17 cellular contexts compared by ENCODE assay signal in genomic region chr7:139610595-139610994, GRCh38.
DNase-seq lines count a peak whose midpoint lies in the region; ATAC-seq, FAIRE-seq and TF ChIP-seq lines count a peak whose summit lies in the region.
"Had no signal": no experiment of that assay in that cellular context is flagged by ENCODE, and none has a peak within 500 bp of the region (broad histone marks: within the 10 kb centered on the region; RNA-seq: fewer than 3 reads in every experiment).

No MANE protein-coding gene starts in this region.

- no peaks in the 10 kb centered on the region for H4K20me1 ChIP-seq in PC-3 (ENCODE audit: low read length)
- H4K20me1 ChIP-seq: BLaER1 treated with 17β-estradiol and CSF1 and Interleukin-3, amounts not matched to agents 10 nM and 100 nM had no signal

- H2AFZ ChIP-seq in PC-3 (ENCODE audit: low read length), result no peak overlapping the region

- no peak for ATAC-seq in PC-3
- peak; percentile 56 for ATAC-seq in left lobe of liver
- no peak for ATAC-seq in GM21367 (IDR thresholded peaks at IDR 0.05; ENCODE audit: unreplicated experiment)
- no peak for ATAC-seq in GM21360 (IDR thresholded peaks at IDR 0.05; ENCODE audit: unreplicated experiment)
- no peak for ATAC-seq in GM21390 (IDR thresholded peaks at IDR 0.05; ENCODE audit: unreplicated experiment)
- ATAC-seq: CD8-positive, alpha-beta T cell had no signal

- no peak overlapping the region for H3K9ac ChIP-seq in PC-3 (ENCODE audit: low read length)
- H3K9ac ChIP-seq: BLaER1 treated with 17β-estradiol and CSF1 and Interleukin-3, amounts not matched to agents 10 nM and 100 nM had no signal

- TF ChIP-seq CTCF in D721Med (IDR thresholded peaks at IDR 0.05; ENCODE audit: insufficient read depth, missing control alignments) (no peak), PC-3 (conservative IDR thresholded peaks at IDR 0.05; ENCODE audit: low read depth, low read length) (no peak), bronchial epithelial cell (IDR thresholded peaks at IDR 0.05; ENCODE audit: insufficient read depth, low read length, severe bottlenecking) (no peak)

- no peak overlapping the region for H3K4me3 ChIP-seq in PC-3 (ENCODE audit: low read length)
- no peak overlapping the region for H3K4me3 ChIP-seq in bronchial epithelial cell (ENCODE audit: low read depth, low read length)
- H3K4me3 ChIP-seq: BLaER1 treated with 17β-estradiol and CSF1 and Interleukin-3, amounts not matched to agents 10 nM and 100 nM had no signal

- H3K9me2 ChIP-seq in PC-3 (replicated peaks; ENCODE audit: low read length), result no peaks in the 10 kb centered on the region

- peak; percentile 76 for FAIRE-seq in D721Med (lab: Jason Lieb, UNC)
- FAIRE-seq in bronchial epithelial cell (lab: Jason Lieb, UNC), result peak; percentile 93
- FAIRE-seq: GM12892, GM18507, H1 had no signal

- no peaks in the 10 kb centered on the region for H3K9me3 ChIP-seq in PC-3 (ENCODE audit: low read length)

- DNase-seq in D721Med (ENCODE audit: insufficient read length, low spot score), result no peak
- no peak for DNase-seq in PC-3
- DNase-seq in bronchial epithelial cell (ENCODE audit: low read depth), result no peak
- DNase-seq in left lobe of liver (ENCODE audit: low spot score), result peak; percentile 19
- DNase-seq: Calu3; CD8-positive, alpha-beta T cell; DMS 273 treated with DMSO at 0.1 percent for 48 hours; DMS53; DND-41; H9 had no signal

- H3K27me3 ChIP-seq in PC-3 (ENCODE audit: low read length) (no peaks in the 10 kb centered on the region), bronchial epithelial cell (ENCODE audit: control insufficient read depth, insufficient read depth, low read length) (no peaks in the 10 kb centered on the region)
- H3K27me3 ChIP-seq: BLaER1 treated with 17β-estradiol and CSF1 and Interleukin-3, amounts not matched to agents 10 nM and 100 nM had no signal

- no peaks in the 10 kb centered on the region for H3F3A ChIP-seq in PC-3 (ENCODE audit: low read length, unreplicated experiment)

- H3K36me3 ChIP-seq in PC-3 (ENCODE audit: low read depth, low read length) (peaks cover 55% of the 10 kb centered on the region), bronchial epithelial cell (ENCODE audit: control insufficient read depth, insufficient read depth, low read length) (peaks cover 20% of the 10 kb centered on the region)

- intact Hi-C loops in PC-3 (cut with micrococcal nuclease), result no loop called here

- POLR2A ChIA-PET in PC-3 (lab: Charles Lee; ENCODE audit: unreplicated experiment), result interaction anchor here (0.5 kb wide), 1 partner anchor 820 kb away, joined by 4 read pairs; no protein-coding TSS in a partner anchor

- H3K79me2 ChIP-seq in PC-3 (ENCODE audit: low read length), result no peaks in the 10 kb centered on the region

- BruUV-seq in PC-3 (replicated peaks; lab: Mats Ljungman, UMichigan), result TSS peak; percentile 1

- no peak overlapping the region for H3K4me2 ChIP-seq in PC-3 (ENCODE audit: low read length)
- H3K4me2 ChIP-seq: BLaER1 treated with 17β-estradiol and CSF1 and Interleukin-3, amounts not matched to agents 10 nM and 100 nM had no signal

- H3K27ac ChIP-seq in PC-3 (ENCODE audit: low read length), result no peak overlapping the region
- H3K27ac ChIP-seq: BLaER1 treated with 17β-estradiol and CSF1 and Interleukin-3, amounts not matched to agents 10 nM and 100 nM had no signal

- H3K4me1 ChIP-seq in PC-3 (ENCODE audit: insufficient read depth, low read length), result no peaks in the 10 kb centered on the region
- H3K4me1 ChIP-seq: BLaER1 treated with 17β-estradiol and CSF1 and Interleukin-3, amounts not matched to agents 10 nM and 100 nM had no signal

- CTCF ChIA-PET in PC-3 (lab: Charles Lee), result no interaction called here
